In the genomic region with DNA sequence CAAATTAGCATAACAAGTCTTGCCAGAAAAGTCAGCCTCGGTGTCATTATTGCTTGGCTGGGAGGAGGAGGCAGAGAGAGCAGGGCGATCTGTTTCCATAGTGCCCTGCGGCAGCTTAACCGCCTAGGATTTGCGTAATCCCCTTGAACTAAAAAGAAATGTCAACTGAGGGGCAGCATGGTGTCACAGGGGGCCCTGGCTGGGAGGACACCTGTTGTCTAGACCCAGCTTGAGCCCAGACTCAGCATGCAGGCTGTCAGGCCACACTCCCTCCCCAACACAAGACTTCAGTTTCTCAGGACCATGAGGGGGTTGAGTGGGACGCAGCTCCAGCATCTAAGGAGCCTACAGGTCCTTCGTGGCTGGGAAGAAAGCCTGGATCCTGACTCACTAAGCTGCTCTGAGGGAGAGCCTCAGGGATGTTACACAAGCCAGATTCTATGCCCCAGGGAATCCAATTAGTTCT, we compare ENCODE assay signal across 1 cellular context.
TF ChIP-seq lines count a peak whose summit lies in the region.

No MANE protein-coding gene starts in this region.

TF ChIP-seq in GM23338, 12 proteins besides CTCF, POLR2A, EP300 and RAD21 (continued from another document):
- TF ChIP-seq, protein P1, sequence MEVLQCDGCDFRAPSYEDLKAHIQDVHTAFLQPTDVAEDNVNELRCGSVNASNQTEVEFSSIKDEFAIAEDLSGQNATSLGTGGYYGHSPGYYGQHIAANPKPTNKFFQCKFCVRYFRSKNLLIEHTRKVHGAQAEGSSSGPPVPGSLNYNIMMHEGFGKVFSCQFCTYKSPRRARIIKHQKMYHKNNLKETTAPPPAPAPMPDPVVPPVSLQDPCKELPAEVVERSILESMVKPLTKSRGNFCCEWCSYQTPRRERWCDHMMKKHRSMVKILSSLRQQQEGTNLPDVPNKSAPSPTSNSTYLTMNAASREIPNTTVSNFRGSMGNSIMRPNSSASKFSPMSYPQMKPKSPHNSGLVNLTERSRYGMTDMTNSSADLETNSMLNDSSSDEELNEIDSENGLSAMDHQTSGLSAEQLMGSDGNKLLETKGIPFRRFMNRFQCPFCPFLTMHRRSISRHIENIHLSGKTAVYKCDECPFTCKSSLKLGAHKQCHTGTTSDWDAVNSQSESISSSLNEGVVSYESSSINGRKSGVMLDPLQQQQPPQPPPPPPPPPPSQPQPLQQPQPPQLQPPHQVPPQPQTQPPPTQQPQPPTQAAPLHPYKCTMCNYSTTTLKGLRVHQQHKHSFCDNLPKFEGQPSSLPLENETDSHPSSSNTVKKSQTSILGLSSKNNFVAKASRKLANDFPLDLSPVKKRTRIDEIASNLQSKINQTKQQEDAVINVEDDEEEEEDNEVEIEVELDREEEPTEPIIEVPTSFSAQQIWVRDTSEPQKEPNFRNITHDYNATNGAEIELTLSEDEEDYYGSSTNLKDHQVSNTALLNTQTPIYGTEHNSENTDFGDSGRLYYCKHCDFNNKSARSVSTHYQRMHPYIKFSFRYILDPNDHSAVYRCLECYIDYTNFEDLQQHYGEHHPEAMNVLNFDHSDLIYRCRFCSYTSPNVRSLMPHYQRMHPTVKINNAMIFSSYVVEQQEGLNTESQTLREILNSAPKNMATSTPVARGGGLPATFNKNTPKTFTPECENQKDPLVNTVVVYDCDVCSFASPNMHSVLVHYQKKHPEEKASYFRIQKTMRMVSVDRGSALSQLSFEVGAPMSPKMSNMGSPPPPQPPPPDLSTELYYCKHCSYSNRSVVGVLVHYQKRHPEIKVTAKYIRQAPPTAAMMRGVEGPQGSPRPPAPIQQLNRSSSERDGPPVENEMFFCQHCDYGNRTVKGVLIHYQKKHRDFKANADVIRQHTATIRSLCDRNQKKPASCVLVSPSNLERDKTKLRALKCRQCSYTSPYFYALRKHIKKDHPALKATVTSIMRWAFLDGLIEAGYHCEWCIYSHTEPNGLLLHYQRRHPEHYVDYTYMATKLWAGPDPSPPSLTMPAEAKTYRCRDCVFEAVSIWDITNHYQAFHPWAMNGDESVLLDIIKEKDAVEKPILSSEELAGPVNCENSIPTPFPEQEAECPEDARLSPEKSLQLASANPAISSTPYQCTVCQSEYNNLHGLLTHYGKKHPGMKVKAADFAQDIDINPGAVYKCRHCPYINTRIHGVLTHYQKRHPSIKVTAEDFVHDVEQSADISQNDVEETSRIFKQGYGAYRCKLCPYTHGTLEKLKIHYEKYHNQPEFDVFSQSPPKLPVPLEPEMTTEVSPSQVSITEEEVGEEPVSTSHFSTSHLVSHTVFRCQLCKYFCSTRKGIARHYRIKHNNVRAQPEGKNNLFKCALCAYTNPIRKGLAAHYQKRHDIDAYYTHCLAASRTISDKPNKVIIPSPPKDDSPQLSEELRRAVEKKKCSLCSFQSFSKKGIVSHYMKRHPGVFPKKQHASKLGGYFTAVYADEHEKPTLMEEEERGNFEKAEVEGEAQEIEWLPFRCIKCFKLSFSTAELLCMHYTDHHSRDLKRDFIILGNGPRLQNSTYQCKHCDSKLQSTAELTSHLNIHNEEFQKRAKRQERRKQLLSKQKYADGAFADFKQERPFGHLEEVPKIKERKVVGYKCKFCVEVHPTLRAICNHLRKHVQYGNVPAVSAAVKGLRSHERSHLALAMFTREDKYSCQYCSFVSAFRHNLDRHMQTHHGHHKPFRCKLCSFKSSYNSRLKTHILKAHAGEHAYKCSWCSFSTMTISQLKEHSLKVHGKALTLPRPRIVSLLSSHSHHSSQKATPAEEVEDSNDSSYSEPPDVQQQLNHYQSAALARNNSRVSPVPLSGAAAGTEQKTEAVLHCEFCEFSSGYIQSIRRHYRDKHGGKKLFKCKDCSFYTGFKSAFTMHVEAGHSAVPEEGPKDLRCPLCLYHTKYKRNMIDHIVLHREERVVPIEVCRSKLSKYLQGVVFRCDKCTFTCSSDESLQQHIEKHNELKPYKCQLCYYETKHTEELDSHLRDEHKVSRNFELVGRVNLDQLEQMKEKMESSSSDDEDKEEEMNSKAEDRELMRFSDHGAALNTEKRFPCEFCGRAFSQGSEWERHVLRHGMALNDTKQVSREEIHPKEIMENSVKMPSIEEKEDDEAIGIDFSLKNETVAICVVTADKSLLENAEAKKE (CRISPR knock-in tag; IDR thresholded peaks at IDR 0.05), result no peak
- TF ChIP-seq ZNF331 (CRISPR knock-in tag; IDR thresholded peaks at IDR 0.05; ENCODE audit: low read depth) (no peak), JUNB (IDR thresholded peaks at IDR 0.05; ENCODE audit: unreplicated experiment) (no peak), EZH2 (IDR thresholded peaks at IDR 0.05; ENCODE audit: low read depth, unreplicated experiment) (no peak), NANOG (IDR thresholded peaks at IDR 0.05; ENCODE audit: borderline replicate concordance) (no peak), EZH2phosphoT487 (IDR thresholded peaks at IDR 0.05; ENCODE audit: unreplicated experiment) (no peak), POLR2AphosphoS5 (IDR thresholded peaks at IDR 0.05; ENCODE audit: low read depth) (no peak)
- TF ChIP-seq, protein P2, sequence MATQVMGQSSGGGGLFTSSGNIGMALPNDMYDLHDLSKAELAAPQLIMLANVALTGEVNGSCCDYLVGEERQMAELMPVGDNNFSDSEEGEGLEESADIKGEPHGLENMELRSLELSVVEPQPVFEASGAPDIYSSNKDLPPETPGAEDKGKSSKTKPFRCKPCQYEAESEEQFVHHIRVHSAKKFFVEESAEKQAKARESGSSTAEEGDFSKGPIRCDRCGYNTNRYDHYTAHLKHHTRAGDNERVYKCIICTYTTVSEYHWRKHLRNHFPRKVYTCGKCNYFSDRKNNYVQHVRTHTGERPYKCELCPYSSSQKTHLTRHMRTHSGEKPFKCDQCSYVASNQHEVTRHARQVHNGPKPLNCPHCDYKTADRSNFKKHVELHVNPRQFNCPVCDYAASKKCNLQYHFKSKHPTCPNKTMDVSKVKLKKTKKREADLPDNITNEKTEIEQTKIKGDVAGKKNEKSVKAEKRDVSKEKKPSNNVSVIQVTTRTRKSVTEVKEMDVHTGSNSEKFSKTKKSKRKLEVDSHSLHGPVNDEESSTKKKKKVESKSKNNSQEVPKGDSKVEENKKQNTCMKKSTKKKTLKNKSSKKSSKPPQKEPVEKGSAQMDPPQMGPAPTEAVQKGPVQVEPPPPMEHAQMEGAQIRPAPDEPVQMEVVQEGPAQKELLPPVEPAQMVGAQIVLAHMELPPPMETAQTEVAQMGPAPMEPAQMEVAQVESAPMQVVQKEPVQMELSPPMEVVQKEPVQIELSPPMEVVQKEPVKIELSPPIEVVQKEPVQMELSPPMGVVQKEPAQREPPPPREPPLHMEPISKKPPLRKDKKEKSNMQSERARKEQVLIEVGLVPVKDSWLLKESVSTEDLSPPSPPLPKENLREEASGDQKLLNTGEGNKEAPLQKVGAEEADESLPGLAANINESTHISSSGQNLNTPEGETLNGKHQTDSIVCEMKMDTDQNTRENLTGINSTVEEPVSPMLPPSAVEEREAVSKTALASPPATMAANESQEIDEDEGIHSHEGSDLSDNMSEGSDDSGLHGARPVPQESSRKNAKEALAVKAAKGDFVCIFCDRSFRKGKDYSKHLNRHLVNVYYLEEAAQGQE (IDR thresholded peaks at IDR 0.05; ENCODE audit: unreplicated experiment), result no peak
- TF ChIP-seq, protein P3, sequence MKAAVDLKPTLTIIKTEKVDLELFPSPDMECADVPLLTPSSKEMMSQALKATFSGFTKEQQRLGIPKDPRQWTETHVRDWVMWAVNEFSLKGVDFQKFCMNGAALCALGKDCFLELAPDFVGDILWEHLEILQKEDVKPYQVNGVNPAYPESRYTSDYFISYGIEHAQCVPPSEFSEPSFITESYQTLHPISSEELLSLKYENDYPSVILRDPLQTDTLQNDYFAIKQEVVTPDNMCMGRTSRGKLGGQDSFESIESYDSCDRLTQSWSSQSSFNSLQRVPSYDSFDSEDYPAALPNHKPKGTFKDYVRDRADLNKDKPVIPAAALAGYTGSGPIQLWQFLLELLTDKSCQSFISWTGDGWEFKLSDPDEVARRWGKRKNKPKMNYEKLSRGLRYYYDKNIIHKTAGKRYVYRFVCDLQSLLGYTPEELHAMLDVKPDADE (IDR thresholded peaks at IDR 0.05), result no peak
